In genomic region chr10:35895331-35895730, GRCh38 we compare ENCODE assay signal across 23 cellular contexts.
"Had no signal": no experiment of that assay in that cellular context is flagged by ENCODE, and none has a peak within 500 bp of the region (broad histone marks: within the 10 kb centered on the region; RNA-seq: fewer than 3 reads in every experiment).

No MANE protein-coding gene starts in this region.

- H3K27me3 ChIP-seq: ascending aorta, cardiac muscle cell, gastroesophageal sphincter, heart right ventricle, neural progenitor cell, right atrium auricular region, tibial nerve had no signal

- H3K27ac ChIP-seq: ascending aorta, cardiac muscle cell, gastroesophageal sphincter, heart right ventricle, neural progenitor cell, prostate gland, right atrium auricular region, skin epidermis, tibial nerve had no signal

- H3K4me3 ChIP-seq: ascending aorta, cardiac muscle cell, gastroesophageal sphincter, heart right ventricle, neural progenitor cell, prostate gland, right atrium auricular region, skin epidermis, tibial nerve had no signal

- DNase-seq: activated CD4-positive, alpha-beta T cell treated with anti-CD3 and anti-CD28 coated beads, Interleukin-2, amount 10 ng/mL, durations not matched to agents 24 days and 14 days; activated CD4-positive, CD25-positive, alpha-beta regulatory T cell; activated CD8-positive, alpha-beta T cell treated with anti-CD3 and anti-CD28 coated beads, Interleukin-2, amount 10 ng/mL, durations not matched to agents 7 days and 5 days; activated effector memory CD4-positive, alpha-beta T cell treated with Interleukin-2 at 50 U/mL for 16 hours; activated naive CD4-positive, alpha-beta T cell treated with anti-CD3 and anti-CD28 coated beads, Interleukin-2, amount 10 ng/mL, durations not matched to agents 7 days and 5 days; activated naive CD8-positive, alpha-beta T cell treated with anti-CD3 and anti-CD28 coated beads, Interleukin-2, amount 50 U/mL, for 24 hours; activated T-cell treated with anti-CD3 and anti-CD28 coated beads, Interleukin-2, amount 50 U/mL, for 48 hours; endodermal cell; heart right ventricle; mesendoderm; naive thymus-derived CD4-positive, alpha-beta T cell; stimulated activated CD4-positive, alpha-beta T cell treated with anti-CD3 and anti-CD28 coated beads, Interleukin-15, amount 100 ng/mL, for 24 hours; stimulated activated CD4-positive, alpha-beta T cell treated with anti-CD3 and anti-CD28 coated beads, Interleukin-2, amount 100 ng/mL, for 48 hours; T-cell; T-helper 9 cell had no signal

- H3K4me1 ChIP-seq: ascending aorta, gastroesophageal sphincter, prostate gland had no signal

- ATAC-seq: activated CD8-positive, alpha-beta T cell treated with anti-CD3 and anti-CD28 coated beads, Interleukin-2, amount 10 ng/mL, durations not matched to agents 7 days and 5 days; activated naive CD8-positive, alpha-beta T cell treated with anti-CD3 and anti-CD28 coated beads, Interleukin-2, amount 50 U/mL, for 24 hours; gastroesophageal sphincter; heart right ventricle; naive thymus-derived CD4-positive, alpha-beta T cell; T-cell had no signal

- H2AFZ ChIP-seq: neural progenitor cell had no signal

- H3K4me2 ChIP-seq: neural progenitor cell had no signal

- H3K36me3 ChIP-seq: ascending aorta, cardiac muscle cell, gastroesophageal sphincter, heart right ventricle, prostate gland, right atrium auricular region, tibial nerve had no signal

- H3K9ac ChIP-seq: neural progenitor cell had no signal

- H3K9me3 ChIP-seq: ascending aorta, gastroesophageal sphincter, prostate gland, tibial nerve had no signal
